In the genomic region with DNA sequence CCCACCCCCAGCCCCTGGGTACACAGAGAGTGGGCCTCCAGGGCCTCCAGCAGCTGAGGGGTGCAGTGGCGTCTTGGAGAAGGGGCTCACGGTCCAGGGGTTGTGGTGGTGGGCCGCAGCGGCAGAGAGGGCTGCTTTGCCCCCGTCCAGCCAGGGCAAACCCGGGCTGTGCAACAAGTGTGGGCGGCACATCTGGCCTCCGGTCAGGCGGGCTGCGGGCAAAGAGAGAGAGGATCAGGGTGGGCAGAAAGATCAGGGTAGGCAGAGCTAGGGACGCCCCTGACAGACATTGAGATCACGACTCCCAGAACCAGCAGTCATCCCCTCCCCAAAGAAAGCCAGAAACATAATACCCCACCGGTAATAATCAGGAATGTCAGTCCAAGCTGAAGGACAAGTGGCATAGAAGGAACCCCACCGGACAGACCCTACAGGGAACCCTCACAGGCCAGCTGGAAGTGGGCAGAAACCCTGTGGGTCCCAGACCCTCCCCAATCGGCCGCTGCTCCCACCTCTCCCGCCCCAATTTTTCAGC, we compare ENCODE assay signal across 8 cellular contexts. TPM values are rescaled to one million over a fixed set of nuclear protein-coding genes. Genes with fewer than 3 reads are reported as not detected.
A peak's percentile ranks its signal among the peaks of the same experiment; 100 is the strongest.
DNase-seq lines count a peak whose midpoint lies in the region; ATAC-seq, FAIRE-seq and TF ChIP-seq lines count a peak whose summit lies in the region.

No MANE protein-coding gene starts in this region.

- H3K27ac ChIP-seq in CD4-positive, alpha-beta T cell (ENCODE audit: low read depth, low read length): no peak overlapping the region
- no peak overlapping the region for H3K27ac ChIP-seq in PC-3 (ENCODE audit: low read length)
- no peak overlapping the region for H3K27ac ChIP-seq in osteoblast (ENCODE audit: low read depth, low read length)
- no peak overlapping the region for H3K27ac ChIP-seq in OCI-LY7 (ENCODE audit: low read depth, low read length, poor library complexity, severe bottlenecking)

- H3K4me1 ChIP-seq in PC-3 (ENCODE audit: insufficient read depth, low read length): peaks cover 43% of the 10 kb centered on the region
- peaks cover 31% of the 10 kb centered on the region for H3K4me1 ChIP-seq in osteoblast (ENCODE audit: insufficient read depth, low read length)
- H3K4me1 ChIP-seq in OCI-LY7 (ENCODE audit: insufficient read depth, low read length, poor library complexity, severe bottlenecking): no peaks in the 10 kb centered on the region

- peak overlapping the region; percentile 74 for H3K9ac ChIP-seq in PC-3 (ENCODE audit: low read length)

- H3K36me3 ChIP-seq in PC-3 (ENCODE audit: low read depth, low read length) (peaks cover under 1% of the 10 kb centered on the region; the same call in 1 of the 2 replicates), osteoblast (ENCODE audit: insufficient read depth, low read length) (no peaks in the 10 kb centered on the region), OCI-LY7 (ENCODE audit: insufficient read depth, low read length) (no peaks in the 10 kb centered on the region)

- peaks cover 44% of the 10 kb centered on the region for H3K4me1 Mint-ChIP-seq in CD4-positive, alpha-beta T cell (ENCODE audit: low read depth)
- peaks cover 46% of the 10 kb centered on the region for H3K4me1 Mint-ChIP-seq in endothelial cell (ENCODE audit: unreplicated experiment)

- H2AFZ ChIP-seq in PC-3 (ENCODE audit: low read length) (no peak overlapping the region), osteoblast (ENCODE audit: low read length) (peak overlapping the region; percentile 74), OCI-LY7 (ENCODE audit: low read length) (no peak overlapping the region)

- H3K9me2 ChIP-seq in PC-3 (replicated peaks; ENCODE audit: low read length) (no peaks in the 10 kb centered on the region), OCI-LY7 (ENCODE audit: insufficient read depth, low read length) (no peaks in the 10 kb centered on the region)

- intact Hi-C loops in CD4-positive, alpha-beta T cell (cut with DNase I, micrococcal nuclease): no loop called here
- intact Hi-C loops in PC-3 (cut with micrococcal nuclease) (no loop called here), OCI-LY7 (cut with micrococcal nuclease; ENCODE audit: unreplicated experiment) (no loop called here)

- no peak for ATAC-seq in CD4-positive, alpha-beta T cell (ENCODE audit: poor library complexity)
- ATAC-seq in PC-3: no peak

- TF ChIP-seq CTCF in CD4-positive, alpha-beta T cell (IDR thresholded peaks at IDR 0.05): no peak
- no peak for TF ChIP-seq CTCF in PC-3 (conservative IDR thresholded peaks at IDR 0.05; ENCODE audit: low read depth, low read length)
- TF ChIP-seq CTCF in endothelial cell (IDR thresholded peaks at IDR 0.05; ENCODE audit: unreplicated experiment): no peak
- TF ChIP-seq CTCF in osteoblast (IDR thresholded peaks at IDR 0.05; ENCODE audit: extremely low read depth, low read depth, low read length): no peak
- TF ChIP-seq CTCF in OCI-LY7 (conservative IDR thresholded peaks at IDR 0.05; ENCODE audit: low read length): no peak

- peaks cover 85% of the 10 kb centered on the region for H3K27me3 Mint-ChIP-seq in CD4-positive, alpha-beta T cell
- peaks cover 15% of the 10 kb centered on the region for H3K27me3 Mint-ChIP-seq in endothelial cell (ENCODE audit: unreplicated experiment)

- peaks cover 100% of the 10 kb centered on the region for H3K27me3 ChIP-seq in CD4-positive, alpha-beta T cell (ENCODE audit: control insufficient read depth, insufficient read depth, low read length)
- no peaks in the 10 kb centered on the region for H3K27me3 ChIP-seq in PC-3 (ENCODE audit: low read length)
- H3K27me3 ChIP-seq in osteoblast (ENCODE audit: insufficient read depth, low read length): peaks cover 31% of the 10 kb centered on the region

- H4K20me1 ChIP-seq in PC-3 (ENCODE audit: low read length) (no peaks in the 10 kb centered on the region; the same call in 1 of the 2 replicates), osteoblast (ENCODE audit: insufficient read depth, low read length) (peaks cover 10% of the 10 kb centered on the region), OCI-LY7 (ENCODE audit: insufficient read depth, low read length) (no peaks in the 10 kb centered on the region; the same call in 1 of the 2 replicates)

- H3K9me3 Mint-ChIP-seq in CD4-positive, alpha-beta T cell: no peaks in the 10 kb centered on the region
- H3K9me3 Mint-ChIP-seq in endothelial cell (ENCODE audit: unreplicated experiment): no peaks in the 10 kb centered on the region

- peak overlapping the region; percentile 84 for H3K4me3 Mint-ChIP-seq in CD4-positive, alpha-beta T cell
- H3K4me3 Mint-ChIP-seq in endothelial cell (ENCODE audit: unreplicated experiment): peak overlapping the region; percentile 98

- DNase-seq in CD4-positive, alpha-beta T cell: no peak
- DNase-seq in PC-3 (no peak), endothelial cell (ENCODE audit: low spot score) (no peak), osteoblast (ENCODE audit: insufficient read length, low spot score, missing footprints) (peak; percentile 74), NCI-H524 (lab: John Stamatoyannopoulos, UW) (no peak), OCI-LY7 (ENCODE audit: low spot score) (no peak), RCC 7860 (ENCODE audit: low spot score) (no peak), DMS 273 (lab: John Stamatoyannopoulos, UW; ENCODE audit: unreplicated experiment) (no peak)

- POLR2A ChIA-PET in CD4-positive, alpha-beta T cell (lab: Charles Lee): no interaction called here
- POLR2A ChIA-PET in PC-3 (lab: Charles Lee; ENCODE audit: unreplicated experiment): no interaction called here
- POLR2A ChIA-PET in OCI-LY7 (lab: Charles Lee): no interaction called here

- H3F3A ChIP-seq in PC-3 (ENCODE audit: low read length, unreplicated experiment): peaks cover 6% of the 10 kb centered on the region

- peak overlapping the region; percentile 92 for H3K4me2 ChIP-seq in PC-3 (ENCODE audit: low read length)
- H3K4me2 ChIP-seq in osteoblast (ENCODE audit: insufficient read depth, low read length): peak overlapping the region; percentile 94
- no peak overlapping the region for H3K4me2 ChIP-seq in OCI-LY7 (ENCODE audit: low read length)

- CTCF ChIA-PET in CD4-positive, alpha-beta T cell (lab: Charles Lee): no interaction called here
- CTCF ChIA-PET in PC-3 (lab: Charles Lee): no interaction called here
- CTCF ChIA-PET in OCI-LY7 (lab: Charles Lee; ENCODE audit: unreplicated experiment): interaction anchor here (0.6 kb wide), 1 partner anchor 62 kb away, joined by 3 read pairs; no protein-coding TSS in a partner anchor

- H3K79me2 ChIP-seq in PC-3 (ENCODE audit: low read length) (peaks cover 85% of the 10 kb centered on the region), osteoblast (ENCODE audit: insufficient read depth, low read length) (no peaks in the 10 kb centered on the region), OCI-LY7 (ENCODE audit: insufficient read depth, low read depth, low read length) (no peaks in the 10 kb centered on the region)

- FAIRE-seq in RCC 7860 (lab: Jason Lieb, UNC): no peak

- H3K27ac Mint-ChIP-seq in CD4-positive, alpha-beta T cell: no peak overlapping the region
- H3K27ac Mint-ChIP-seq in endothelial cell (ENCODE audit: unreplicated experiment): peak overlapping the region; percentile 36

- no peaks in the 10 kb centered on the region for H3K9me3 ChIP-seq in CD4-positive, alpha-beta T cell (ENCODE audit: control insufficient read depth, low read length)
- H3K9me3 ChIP-seq in PC-3 (ENCODE audit: low read length): no peaks in the 10 kb centered on the region
- no peaks in the 10 kb centered on the region for H3K9me3 ChIP-seq in osteoblast (ENCODE audit: low read depth, low read length)
- H3K9me3 ChIP-seq in OCI-LY7 (ENCODE audit: low read length): no peaks in the 10 kb centered on the region

- no peaks in the 10 kb centered on the region for H3K36me3 Mint-ChIP-seq in CD4-positive, alpha-beta T cell (ENCODE audit: low read depth)
- H3K36me3 Mint-ChIP-seq in endothelial cell (ENCODE audit: low read depth, unreplicated experiment): peaks cover 19% of the 10 kb centered on the region

- BruUV-seq in PC-3 (replicated peaks; lab: Mats Ljungman, UMichigan): no TSS peak
- no TSS peak for BruUV-seq in OCI-LY7 (replicated peaks; lab: Mats Ljungman, UMichigan)

- H3K4me3 ChIP-seq in PC-3 (ENCODE audit: low read length) (peak overlapping the region; percentile 93), osteoblast (ENCODE audit: insufficient read depth, low read length) (peak overlapping the region; percentile 80), OCI-LY7 (ENCODE audit: low read depth, low read length, poor library complexity, severe bottlenecking) (no peak overlapping the region)

RNA-seq across cellular contexts. Expression of gene GATA2, which starts 6.8 kb away (rescaled TPM):
- under 1 TPM; 0.16 to 0.17 TPM for total RNA-seq in CD4-positive, alpha-beta T cell
- total RNA-seq in PC-3 (2014; rRNA removed) (26.8 and 32.4 TPM in 2 replicates), endothelial cell (ENCODE audit: unreplicated experiment) (37.9 TPM), osteoblast (0.72 and 0.88 TPM in 2 replicates), OCI-LY7 (2022) (not detected in 2 replicates)
- total RNA-seq in OCI-LY7 (2014; rRNA removed; shearing (Covaris generic)): not detected in 2 replicates

RNA-seq across cellular contexts. Expression of gene DNAJB8, which starts 19.5 kb away (rescaled TPM):
- total RNA-seq in CD4-positive, alpha-beta T cell: not detected
- total RNA-seq in PC-3 (2014; rRNA removed): not detected in 2 replicates
- not detected for total RNA-seq in endothelial cell (ENCODE audit: unreplicated experiment)
- total RNA-seq in osteoblast: not detected in 2 replicates
- total RNA-seq in OCI-LY7 (2014; rRNA removed; shearing (Covaris generic)): not detected in 2 replicates
- not detected in 2 replicates for total RNA-seq in OCI-LY7 (2022)

Comparison
In these comparisons a context has a peak if more than half of its experiments do, and no peak if none do; other contexts are left out.
1. RNA of gene GATA2, which starts 6.8 kb away (total RNA-seq): 37.9 TPM in endothelial cell (single experiment) and 26.8 to 32.4 TPM in PC-3; 0.72 to 0.88 TPM in osteoblast, 0.16 to 0.17 TPM in CD4-positive, alpha-beta T cell and not detected in OCI-LY7; every median in the first group is over 10 times any median in the second.